In the genomic region with DNA sequence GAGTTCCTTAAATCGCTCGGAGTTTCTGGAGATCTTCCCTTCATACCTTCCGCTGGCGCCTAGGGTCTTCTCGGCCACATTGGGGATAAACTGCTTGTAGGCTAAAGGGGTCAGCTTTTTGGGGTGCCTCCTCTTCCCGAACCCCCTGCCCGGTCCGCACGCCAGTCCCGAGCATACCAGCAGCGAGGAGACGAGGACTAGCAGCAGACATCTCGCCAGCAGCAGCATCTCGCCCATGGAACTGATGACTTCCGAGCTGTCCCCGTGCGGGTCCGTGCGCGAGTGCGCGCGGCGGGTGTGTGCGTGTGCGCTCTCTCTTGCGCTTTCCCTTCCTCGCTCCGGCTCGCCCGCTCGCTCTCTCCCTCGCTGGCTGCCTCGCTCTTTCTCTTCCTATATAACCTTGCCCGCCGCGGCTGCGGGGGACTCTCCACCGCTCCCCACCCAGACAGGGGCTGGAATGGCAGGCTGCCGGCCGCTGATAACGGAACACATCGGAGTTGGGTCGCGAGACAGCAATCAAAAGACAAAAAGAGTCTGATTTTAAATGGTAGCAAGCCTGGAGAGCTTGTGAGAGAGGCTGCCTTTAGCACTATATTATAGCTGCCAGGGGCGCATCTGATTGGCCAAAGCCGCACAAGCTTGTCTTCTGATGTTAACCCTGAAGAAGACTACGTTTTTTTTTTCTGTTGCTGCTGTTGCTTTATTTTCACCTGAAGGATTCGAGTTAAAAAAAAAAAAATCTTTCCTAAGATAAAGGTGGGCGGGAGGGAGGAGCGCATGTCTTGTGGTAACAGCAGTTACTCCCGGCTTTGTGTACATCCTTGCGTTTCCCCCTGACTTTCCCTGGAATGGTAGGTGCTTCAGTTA, we compare ENCODE assay signal across 1 cellular context.
TF ChIP-seq lines count a peak whose summit lies in the region.

Gene SHH (minus strand): TSS at position 569 of the 867 bp plus-strand sequence. CDS start 341 bp downstream, at position 228.

TF ChIP-seq in neural cell, 6 proteins besides CTCF, POLR2A, EP300 and RAD21 (continued from another document):
- TF ChIP-seq, protein P1, sequence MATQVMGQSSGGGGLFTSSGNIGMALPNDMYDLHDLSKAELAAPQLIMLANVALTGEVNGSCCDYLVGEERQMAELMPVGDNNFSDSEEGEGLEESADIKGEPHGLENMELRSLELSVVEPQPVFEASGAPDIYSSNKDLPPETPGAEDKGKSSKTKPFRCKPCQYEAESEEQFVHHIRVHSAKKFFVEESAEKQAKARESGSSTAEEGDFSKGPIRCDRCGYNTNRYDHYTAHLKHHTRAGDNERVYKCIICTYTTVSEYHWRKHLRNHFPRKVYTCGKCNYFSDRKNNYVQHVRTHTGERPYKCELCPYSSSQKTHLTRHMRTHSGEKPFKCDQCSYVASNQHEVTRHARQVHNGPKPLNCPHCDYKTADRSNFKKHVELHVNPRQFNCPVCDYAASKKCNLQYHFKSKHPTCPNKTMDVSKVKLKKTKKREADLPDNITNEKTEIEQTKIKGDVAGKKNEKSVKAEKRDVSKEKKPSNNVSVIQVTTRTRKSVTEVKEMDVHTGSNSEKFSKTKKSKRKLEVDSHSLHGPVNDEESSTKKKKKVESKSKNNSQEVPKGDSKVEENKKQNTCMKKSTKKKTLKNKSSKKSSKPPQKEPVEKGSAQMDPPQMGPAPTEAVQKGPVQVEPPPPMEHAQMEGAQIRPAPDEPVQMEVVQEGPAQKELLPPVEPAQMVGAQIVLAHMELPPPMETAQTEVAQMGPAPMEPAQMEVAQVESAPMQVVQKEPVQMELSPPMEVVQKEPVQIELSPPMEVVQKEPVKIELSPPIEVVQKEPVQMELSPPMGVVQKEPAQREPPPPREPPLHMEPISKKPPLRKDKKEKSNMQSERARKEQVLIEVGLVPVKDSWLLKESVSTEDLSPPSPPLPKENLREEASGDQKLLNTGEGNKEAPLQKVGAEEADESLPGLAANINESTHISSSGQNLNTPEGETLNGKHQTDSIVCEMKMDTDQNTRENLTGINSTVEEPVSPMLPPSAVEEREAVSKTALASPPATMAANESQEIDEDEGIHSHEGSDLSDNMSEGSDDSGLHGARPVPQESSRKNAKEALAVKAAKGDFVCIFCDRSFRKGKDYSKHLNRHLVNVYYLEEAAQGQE (IDR thresholded peaks at IDR 0.05; ENCODE audit: borderline replicate concordance), result peak; percentile 46
- peak; percentile 49 for TF ChIP-seq MXI1 (conservative IDR thresholded peaks at IDR 0.05; ENCODE audit: poor library complexity, severe bottlenecking)
- TF ChIP-seq SMC3 (conservative IDR thresholded peaks at IDR 0.05; ENCODE audit: poor library complexity), result peak; percentile 67
TF ChIP-seq in neural cell: peak in this region for 5.
